Comparison of ENCODE assay signal across 18 cellular contexts in genomic region chr4:53899544-53900274, GRCh38.
DNase-seq lines count a peak whose midpoint lies in the region; ATAC-seq and TF ChIP-seq lines count a peak whose summit lies in the region.
"Had no signal": no experiment of that assay in that cellular context is flagged by ENCODE, and none has a peak within 500 bp of the region (broad histone marks: within the 10 kb centered on the region; RNA-seq: fewer than 3 reads in every experiment).

No MANE protein-coding gene starts in this region.

- no peaks in the 10 kb centered on the region for H3K79me2 ChIP-seq in osteoblast (ENCODE audit: insufficient read depth, low read length)

- H3K4me3 ChIP-seq in AG04450 (ENCODE audit: low read depth, low read length) (no peak overlapping the region), adipocyte (ENCODE audit: low read length) (peak overlapping the region; percentile 60), foreskin fibroblast (ENCODE audit: low read depth in 1 of 2, low read length in 2 of 2) (peak overlapping the region in 1 of 2 donors; percentile 9), osteoblast (ENCODE audit: insufficient read depth, low read length) (peak overlapping the region; percentile 38)
- H3K4me3 ChIP-seq: A549, Peyer's patch, skin epidermis had no signal

- peak overlapping the region; percentile 61 for H2AFZ ChIP-seq in osteoblast (ENCODE audit: low read length)

- H3K27me3 ChIP-seq in AG04450 (ENCODE audit: control insufficient read depth, insufficient read depth, low read length) (no peaks in the 10 kb centered on the region), adipocyte (replicated peaks; ENCODE audit: control insufficient read depth, insufficient read depth, low read length) (no peaks in the 10 kb centered on the region), osteoblast (ENCODE audit: insufficient read depth, low read length) (no peaks in the 10 kb centered on the region)
- H3K27me3 ChIP-seq: Peyer's patch had no signal

- H3K27ac ChIP-seq in AG04450 (ENCODE audit: low read depth, low read length) (peak overlapping the region; percentile 75), osteoblast (ENCODE audit: low read depth, low read length) (peak overlapping the region; percentile 53)
- H3K27ac ChIP-seq: A549 had no signal

- no peak overlapping the region for H3K4me3 Mint-ChIP-seq in effector memory CD8-positive, alpha-beta T cell

- peak; percentile 73 for DNase-seq in AG04450 (ENCODE audit: low read depth, low spot score)
- DNase-seq in adipocyte (ENCODE audit: low read depth), result peak; percentile 91
- DNase-seq in foreskin fibroblast, result peak; percentile 76 to 89
- peak; percentile 47 for DNase-seq in osteoblast (ENCODE audit: insufficient read length, low spot score, missing footprints)
- DNase-seq in effector memory CD8-positive, alpha-beta T cell, result no peak
- no peak for DNase-seq in NK-92 treated with Interleukin-12 subunit alpha and Interleukin-12 subunit beta, amount 100 ng/mL, for 24 hours (lab: John Stamatoyannopoulos, UW)
- DNase-seq in NCI-H526 treated with DMSO at 0.1 percent for 48 hours (lab: John Stamatoyannopoulos, UW), result no peak
- DNase-seq: activated CD4-positive, alpha-beta T cell treated with anti-CD3 and anti-CD28 coated beads, Interleukin-2, amount 50 U/mL, for 4 hours; activated effector memory CD4-positive, alpha-beta T cell treated with Interleukin-2 at 50 U/mL for 16 hours; caudate nucleus; DMS53; NCI-H345; Peyer's patch; T1000; trophoblast cell had no signal

- no peaks in the 10 kb centered on the region for H3K4me1 Mint-ChIP-seq in effector memory CD8-positive, alpha-beta T cell (ENCODE audit: low read depth in 2 of 2)

- TF ChIP-seq CTCF in AG04450 (IDR thresholded peaks at IDR 0.05; ENCODE audit: low read depth, low read length), result no peak
- no peak for TF ChIP-seq CTCF in foreskin fibroblast (IDR thresholded peaks at IDR 0.05; ENCODE audit: low read depth, low read length)
- no peak for TF ChIP-seq CTCF in osteoblast (IDR thresholded peaks at IDR 0.05; ENCODE audit: extremely low read depth, low read depth, low read length)

- H4K20me1 ChIP-seq in osteoblast (ENCODE audit: insufficient read depth, low read length), result no peaks in the 10 kb centered on the region

- H3K27ac Mint-ChIP-seq in effector memory CD8-positive, alpha-beta T cell, result no peak overlapping the region

- peaks cover 17% of the 10 kb centered on the region for H3K4me1 ChIP-seq in adipocyte (ENCODE audit: control insufficient read depth, insufficient read depth, low read length)
- H3K4me1 ChIP-seq in osteoblast (ENCODE audit: insufficient read depth, low read length), result peaks cover 13% of the 10 kb centered on the region
- H3K4me1 ChIP-seq: A549, Peyer's patch had no signal

- no peaks in the 10 kb centered on the region for H3K9me3 ChIP-seq in AG04450 (ENCODE audit: control insufficient read depth, insufficient read depth, low read length)
- H3K9me3 ChIP-seq in adipocyte (ENCODE audit: control insufficient read depth, low read length), result no peaks in the 10 kb centered on the region
- H3K9me3 ChIP-seq in osteoblast (ENCODE audit: low read depth, low read length), result no peaks in the 10 kb centered on the region
- H3K9me3 ChIP-seq: A549, Peyer's patch had no signal

- H3K36me3 ChIP-seq in adipocyte (ENCODE audit: control insufficient read depth, insufficient read depth, low read length, severe bottlenecking) (no peaks in the 10 kb centered on the region), osteoblast (ENCODE audit: insufficient read depth, low read length) (no peaks in the 10 kb centered on the region)
- H3K36me3 ChIP-seq: Peyer's patch had no signal

- H3K27me3 Mint-ChIP-seq in effector memory CD8-positive, alpha-beta T cell, result peaks cover 38 to 42% of the 10 kb centered on the region in 2 donors

- no peaks in the 10 kb centered on the region for H3K36me3 Mint-ChIP-seq in effector memory CD8-positive, alpha-beta T cell (ENCODE audit: insufficient read depth)

- H3K4me2 ChIP-seq in osteoblast (ENCODE audit: insufficient read depth, low read length), result peak overlapping the region; percentile 59
- H3K4me2 ChIP-seq: A549 had no signal

- CTCF ChIA-PET in AG04450 (lab: Charles Lee), result interaction anchor here (2.3 kb wide), 1 partner anchor 193 kb away, joined by 9 read pairs; no protein-coding TSS in a partner anchor

- ATAC-seq in HG02623 (IDR thresholded peaks at IDR 0.05; ENCODE audit: unreplicated experiment), result no peak
- no peak for ATAC-seq in effector memory CD8-positive, alpha-beta T cell (replicated peaks)
- ATAC-seq: A549 had no signal

- peak overlapping the region; percentile 58 for H3K9ac ChIP-seq in adipocyte (ENCODE audit: low read length)

- POLR2A ChIA-PET in AG04450 (lab: Yijun Ruan, JAX), result interaction anchor here (1.6 kb wide), 1 partner anchor 9 kb away, joined by 5 read pairs; no protein-coding TSS in a partner anchor

- H3K9me3 Mint-ChIP-seq in effector memory CD8-positive, alpha-beta T cell, result no peaks in the 10 kb centered on the region

Comparison
In these comparisons a context has a peak if more than half of its experiments do, and no peak if none do; other contexts are left out.
1. DNase-seq: peak in AG04450 (single experiment), adipocyte (single experiment), foreskin fibroblast (2 of 2) and osteoblast (single experiment); none in effector memory CD8-positive, alpha-beta T cell (0 of 3), NK-92 treated with Interleukin-12 subunit alpha and Interleukin-12 subunit beta, amount 100 ng/mL, for 24 hours (single experiment) and NCI-H526 treated with DMSO at 0.1 percent for 48 hours (single experiment).